Comparison of ENCODE assay signal across 8 cellular contexts in the genomic region with DNA sequence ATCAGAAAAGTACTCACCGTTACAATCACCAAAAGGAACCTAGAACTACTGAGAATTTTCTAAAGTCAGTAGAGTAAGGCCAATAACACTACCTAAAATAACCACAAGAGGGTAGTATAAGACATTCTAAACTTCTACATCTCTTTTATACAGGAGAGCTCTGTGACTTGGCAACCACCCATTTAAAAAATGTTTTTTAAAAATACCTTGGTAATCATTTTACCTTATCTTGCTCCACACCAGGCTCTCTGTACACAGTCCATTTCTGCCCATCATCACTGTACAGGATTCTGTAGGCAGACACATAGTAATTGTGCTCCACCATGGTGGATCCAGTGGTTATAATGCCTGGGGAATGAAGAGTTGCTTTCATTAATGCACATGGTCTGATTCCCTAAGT. TPM values are rescaled to one million over a fixed set of nuclear protein-coding genes. Genes with fewer than 3 reads are reported as not detected.
DNase-seq lines count a peak whose midpoint lies in the region; ATAC-seq and TF ChIP-seq lines count a peak whose summit lies in the region.

No MANE protein-coding gene starts in this region.

- no peak overlapping the region for H3K4me3 ChIP-seq in H7 (ENCODE audit: insufficient read depth, low read depth, low read length)
- H3K4me3 ChIP-seq in epithelial cell of esophagus (ENCODE audit: low read length): no peak overlapping the region

- ATAC-seq in activated CD8-positive, alpha-beta memory T cell treated with anti-CD3 and anti-CD28 coated beads, Interleukin-2, amount 10 ng/mL, durations not matched to agents 7 days and 5 days: peak; percentile 76
- ATAC-seq in naive thymus-derived CD8-positive, alpha-beta T cell: peak; percentile 59 to 66

- no peak overlapping the region for H3K27ac Mint-ChIP-seq in activated CD8-positive, alpha-beta memory T cell treated with anti-CD3 and anti-CD28 coated beads, Interleukin-2, amount 10 ng/mL, durations not matched to agents 7 days and 5 days
- H3K27ac Mint-ChIP-seq in naive thymus-derived CD8-positive, alpha-beta T cell: peak overlapping the region in 1 of 10 donors; percentile 0

- DNase-seq in activated CD8-positive, alpha-beta memory T cell treated with anti-CD3 and anti-CD28 coated beads, Interleukin-2, amount 10 ng/mL, durations not matched to agents 7 days and 5 days: no peak
- DNase-seq in activated CD8-positive, alpha-beta memory T cell treated with anti-CD3 and anti-CD28 coated beads, Interleukin-2, amount 50 U/mL, for 48 hours: no peak
- DNase-seq in H7: peak; percentile 40
- DNase-seq in RPMI8226: peak; percentile 55
- peak; percentile 57 for DNase-seq in epithelial cell of esophagus (ENCODE audit: low read depth)
- peak in 3 of 10 donors; percentile 44 to 54 (median 45) for DNase-seq in naive thymus-derived CD8-positive, alpha-beta T cell
- DNase-seq in stimulated activated CD4-positive, alpha-beta T cell treated with anti-CD3 and anti-CD28 coated beads, Interleukin-2, amount 100 ng/mL, for 24 hours: no peak

- POLR2A ChIA-PET in naive thymus-derived CD8-positive, alpha-beta T cell (lab: Charles Lee): no interaction called here

- H3K36me3 Mint-ChIP-seq in activated CD8-positive, alpha-beta memory T cell treated with anti-CD3 and anti-CD28 coated beads, Interleukin-2, amount 10 ng/mL, durations not matched to agents 7 days and 5 days: no peaks in the 10 kb centered on the region
- peaks cover 0 to 8% (median 0%) of the 10 kb centered on the region in 3 donors for H3K36me3 Mint-ChIP-seq in naive thymus-derived CD8-positive, alpha-beta T cell

- no peaks in the 10 kb centered on the region for H3K27me3 ChIP-seq in H7 (ENCODE audit: control insufficient read depth, insufficient read depth, low read length)

- H3K9me3 Mint-ChIP-seq in activated CD8-positive, alpha-beta memory T cell treated with anti-CD3 and anti-CD28 coated beads, Interleukin-2, amount 10 ng/mL, durations not matched to agents 7 days and 5 days (ENCODE audit: low read depth): no peaks in the 10 kb centered on the region
- no peaks in the 10 kb centered on the region for H3K9me3 Mint-ChIP-seq in naive thymus-derived CD8-positive, alpha-beta T cell

- H3K27me3 Mint-ChIP-seq in activated CD8-positive, alpha-beta memory T cell treated with anti-CD3 and anti-CD28 coated beads, Interleukin-2, amount 10 ng/mL, durations not matched to agents 7 days and 5 days: peaks cover 4% of the 10 kb centered on the region
- H3K27me3 Mint-ChIP-seq in naive thymus-derived CD8-positive, alpha-beta T cell: no peaks in the 10 kb centered on the region

- peaks cover 1% of the 10 kb centered on the region for H3K36me3 ChIP-seq in H7 (replicated peaks; ENCODE audit: control insufficient read depth, insufficient read depth, low read length)

- no peaks in the 10 kb centered on the region for H3K4me1 Mint-ChIP-seq in activated CD8-positive, alpha-beta memory T cell treated with anti-CD3 and anti-CD28 coated beads, Interleukin-2, amount 10 ng/mL, durations not matched to agents 7 days and 5 days
- H3K4me1 Mint-ChIP-seq in naive thymus-derived CD8-positive, alpha-beta T cell: peaks cover 0 to 5% (median under 1%) of the 10 kb centered on the region in 4 donors

- peak; percentile 73 for TF ChIP-seq CTCF in LNCAP (IDR thresholded peaks at IDR 0.05)
- peak; percentile 43 for TF ChIP-seq CTCF in epithelial cell of esophagus (IDR thresholded peaks at IDR 0.05; ENCODE audit: insufficient read depth, low read depth, low read length, missing control alignments)

- CTCF ChIA-PET in activated CD8-positive, alpha-beta memory T cell treated with anti-CD3 and anti-CD28 coated beads, Interleukin-2, amount 10 ng/mL, durations not matched to agents 7 days and 5 days (lab: Charles Lee): interaction anchor here (0.8 to 3.0 kb wide), 13 partner anchors 9 to 991 kb away, joined by 3 to 13 read pairs (median 4); partner anchors contain the start of gene CPOX

- H3K4me3 Mint-ChIP-seq in activated CD8-positive, alpha-beta memory T cell treated with anti-CD3 and anti-CD28 coated beads, Interleukin-2, amount 10 ng/mL, durations not matched to agents 7 days and 5 days: no peak overlapping the region
- no peak overlapping the region for H3K4me3 Mint-ChIP-seq in naive thymus-derived CD8-positive, alpha-beta T cell

RNA-seq across cellular contexts. Expression of gene ST3GAL6, which starts 54.4 kb away (rescaled TPM):
- total RNA-seq in activated CD8-positive, alpha-beta memory T cell treated with anti-CD3 and anti-CD28 coated beads, Interleukin-2, amount 10 ng/mL, durations not matched to agents 7 days and 5 days: under 1 TPM in 1 of 2 experiments, not detected in 1; 0.12 TPM
- 5.7 and 6.6 TPM in 2 replicates for total RNA-seq in H7 (2014; rRNA removed; shearing (Covaris generic))
- total RNA-seq in naive thymus-derived CD8-positive, alpha-beta T cell: not detected
- not detected for polyA plus RNA-seq in naive thymus-derived CD8-positive, alpha-beta T cell

Comparison
In these comparisons a context has a peak if more than half of its experiments do, and no peak if none do; other contexts are left out.
1. DNase-seq: peak in H7 (single experiment), RPMI8226 (single experiment) and epithelial cell of esophagus (single experiment); none in activated CD8-positive, alpha-beta memory T cell treated with anti-CD3 and anti-CD28 coated beads, Interleukin-2, amount 10 ng/mL, durations not matched to agents 7 days and 5 days (single experiment), activated CD8-positive, alpha-beta memory T cell treated with anti-CD3 and anti-CD28 coated beads, Interleukin-2, amount 50 U/mL, for 48 hours (single experiment) and stimulated activated CD4-positive, alpha-beta T cell treated with anti-CD3 and anti-CD28 coated beads, Interleukin-2, amount 100 ng/mL, for 24 hours (0 of 2).